ENCODE assay signal across 33 cellular contexts in genomic region chr22:43508489-43508888, GRCh38.
A peak's percentile ranks its signal among the peaks of the same experiment; 100 is the strongest.
DNase-seq lines count a peak whose midpoint lies in the region; ATAC-seq, FAIRE-seq and TF ChIP-seq lines count a peak whose summit lies in the region.
"Had no signal": no experiment of that assay in that cellular context is flagged by ENCODE, and none has a peak within 500 bp of the region (broad histone marks: within the 10 kb centered on the region; RNA-seq: fewer than 3 reads in every experiment).

No MANE protein-coding gene starts in this region.

- H2AFZ ChIP-seq in IMR-90 (replicated peaks; ENCODE audit: low read length, poor library complexity): no peak overlapping the region

- no peak overlapping the region for H3K4ac ChIP-seq in IMR-90 (ENCODE audit: low read depth, low read length)

- H3K14ac ChIP-seq in IMR-90 (replicated peaks; ENCODE audit: low read depth, low read length): no peak overlapping the region

- H2BK20ac ChIP-seq in IMR-90 (ENCODE audit: low read depth, low read length): no peak overlapping the region

- no peak overlapping the region for H3K56ac ChIP-seq in IMR-90 (ENCODE audit: extremely low read depth, insufficient read depth, low read length)

- no peaks in the 10 kb centered on the region for H3K9me1 ChIP-seq in IMR-90 (ENCODE audit: insufficient read depth, low read length)

- no peak overlapping the region for H3K18ac ChIP-seq in IMR-90 (ENCODE audit: low read depth, low read length)

- dilution Hi-C loops in IMR-90 (cut with HindIII; ENCODE audit: low sequenced_read_pairs, unreplicated experiment): no loop called here

- intact Hi-C loops in IMR-90 (cut with micrococcal nuclease): no loop called here
- intact Hi-C loops in CD4-positive, alpha-beta T cell (cut with DNase I, micrococcal nuclease): no loop called here

- no peak overlapping the region for H3K27ac Mint-ChIP-seq in CD4-positive, alpha-beta T cell
- H3K27ac Mint-ChIP-seq: B cell; CD14-positive monocyte; CD4-positive, alpha-beta memory T cell; CD4-positive, CD25-positive, alpha-beta regulatory T cell; CD8-positive, alpha-beta memory T cell; CD8-positive, alpha-beta T cell had no signal

- H3K36me3 ChIP-seq in HEK293 (ENCODE audit: control insufficient read depth in 2 of 2, insufficient read depth in 1 of 2, low read length in 2 of 2): no peaks in the 10 kb centered on the region
- H3K36me3 ChIP-seq in IMR-90 (ENCODE audit: control insufficient read depth, insufficient read depth, low read length): no peaks in the 10 kb centered on the region
- H3K36me3 ChIP-seq: BE2C; BLaER1; BLaER1 treated with 17β-estradiol and CSF1 and Interleukin-3, amounts not matched to agents 10 nM and 100 nM had no signal

- ATAC-seq in IMR-90 (ENCODE audit: low read depth) (no peak), HG03571 (IDR thresholded peaks at IDR 0.05; ENCODE audit: unreplicated experiment) (no peak)
- no peak for ATAC-seq in CD4-positive, alpha-beta T cell (ENCODE audit: poor library complexity)
- ATAC-seq: A549; CD8-positive, alpha-beta T cell had no signal

- H3K4me2 ChIP-seq in IMR-90 (ENCODE audit: low read depth, low read length): no peak overlapping the region
- H3K4me2 ChIP-seq: A549; BLaER1; BLaER1 treated with 17β-estradiol and CSF1 and Interleukin-3, amounts not matched to agents 10 nM and 100 nM had no signal

- no peak for TF ChIP-seq CTCF in HEK293 (tag by site-specific recombination; IDR thresholded peaks at IDR 0.05)
- no peak for TF ChIP-seq CTCF in IMR-90 (conservative IDR thresholded peaks at IDR 0.05; ENCODE audit: low read depth, low read length)
- no peak for TF ChIP-seq CTCF in CD4-positive, alpha-beta T cell (IDR thresholded peaks at IDR 0.05)

- H4K5ac ChIP-seq in IMR-90 (ENCODE audit: low read depth, low read length): no peak overlapping the region

- POLR2A ChIA-PET in HEK293 (lab: Yijun Ruan, JAX): no interaction called here
- POLR2A ChIA-PET in IMR-90 (lab: Charles Lee; ENCODE audit: unreplicated experiment): no interaction called here
- POLR2A ChIA-PET in CD4-positive, alpha-beta T cell (lab: Charles Lee): no interaction called here

- CTCF ChIA-PET in HEK293 (lab: Yijun Ruan, JAX): no interaction called here
- CTCF ChIA-PET in IMR-90 (lab: Yijun Ruan, JAX): no interaction called here
- CTCF ChIA-PET in CD4-positive, alpha-beta T cell (lab: Charles Lee): no interaction called here

- H3K4me1 Mint-ChIP-seq in CD4-positive, alpha-beta T cell (ENCODE audit: low read depth): no peaks in the 10 kb centered on the region
- H3K4me1 Mint-ChIP-seq: B cell; CD14-positive monocyte; CD4-positive, alpha-beta memory T cell; CD4-positive, CD25-positive, alpha-beta regulatory T cell; CD8-positive, alpha-beta memory T cell had no signal

- no TSS peak for BruUV-seq in IMR-90 (replicated peaks; lab: Mats Ljungman, UMichigan)

- H3K4me3 Mint-ChIP-seq in CD4-positive, alpha-beta T cell: no peak overlapping the region
- H3K4me3 Mint-ChIP-seq: B cell; CD14-positive monocyte; CD4-positive, alpha-beta memory T cell; CD4-positive, CD25-positive, alpha-beta regulatory T cell; CD8-positive, alpha-beta memory T cell; CD8-positive, alpha-beta T cell had no signal

- H2AK9ac ChIP-seq in IMR-90 (replicated peaks; ENCODE audit: low read depth, low read length, poor library complexity): no peak overlapping the region

- no peak overlapping the region for H4K8ac ChIP-seq in IMR-90 (ENCODE audit: low read depth in 2 of 2, low read length in 2 of 2)

- H2BK5ac ChIP-seq in IMR-90 (ENCODE audit: low read depth, low read length, poor library complexity, severe bottlenecking): peak overlapping the region; percentile 39

- H3K4me1 ChIP-seq in HEK293 (ENCODE audit: control insufficient read depth, insufficient read depth, low read length) (no peaks in the 10 kb centered on the region), IMR-90 (ENCODE audit: control insufficient read depth, insufficient read depth, low read length) (no peaks in the 10 kb centered on the region)
- H3K4me1 ChIP-seq: A549; BE2C; BLaER1; BLaER1 treated with 17β-estradiol and CSF1 and Interleukin-3, amounts not matched to agents 10 nM and 100 nM; Caco-2 had no signal

- H3K4me3 ChIP-seq in HEK293 (ENCODE audit: low read depth, low read length) (no peak overlapping the region), IMR-90 (ENCODE audit: insufficient read depth, low read depth, low read length) (no peak overlapping the region)
- H3K4me3 ChIP-seq: A549; BLaER1; BLaER1 treated with 17β-estradiol and CSF1 and Interleukin-3, amounts not matched to agents 10 nM and 100 nM had no signal

- no peak overlapping the region for H4K91ac ChIP-seq in IMR-90 (ENCODE audit: insufficient read depth, low read depth, low read length)

- FAIRE-seq in urothelium cell line (lab: Jason Lieb, UNC): peak; percentile 81
- FAIRE-seq: A204.1, A549, D721Med had no signal

- no peak overlapping the region for H2AK5ac ChIP-seq in IMR-90 (ENCODE audit: low read depth, low read length)

- no peaks in the 10 kb centered on the region for H3K79me1 ChIP-seq in IMR-90 (ENCODE audit: low read depth in 1 of 2, low read length in 2 of 2)

- in situ Hi-C loops in IMR-90 (cut with MboI; ENCODE audit: low sequenced_read_pairs): no loop called here

- H2BK120ac ChIP-seq in IMR-90 (ENCODE audit: low read depth, low read length): no peak overlapping the region

- H3K36me3 Mint-ChIP-seq in CD4-positive, alpha-beta T cell (ENCODE audit: low read depth): no peaks in the 10 kb centered on the region
- H3K36me3 Mint-ChIP-seq: CD14-positive monocyte; CD4-positive, alpha-beta memory T cell; CD4-positive, CD25-positive, alpha-beta regulatory T cell; CD8-positive, alpha-beta memory T cell; CD8-positive, alpha-beta T cell had no signal

- H3K9me3 Mint-ChIP-seq in CD4-positive, alpha-beta T cell: no peaks in the 10 kb centered on the region
- H3K9me3 Mint-ChIP-seq: CD4-positive, alpha-beta memory T cell; CD8-positive, alpha-beta memory T cell; CD8-positive, alpha-beta T cell had no signal

- no peak overlapping the region for H2BK15ac ChIP-seq in IMR-90 (ENCODE audit: low read depth, low read length)

- no peaks in the 10 kb centered on the region for H3K27me3 Mint-ChIP-seq in CD4-positive, alpha-beta T cell
- H3K27me3 Mint-ChIP-seq: B cell; CD4-positive, alpha-beta memory T cell had no signal

- H3K27me3 ChIP-seq in IMR-90 (ENCODE audit: control insufficient read depth, insufficient read depth, low read length): no peaks in the 10 kb centered on the region
- H3K27me3 ChIP-seq in CD4-positive, alpha-beta T cell (ENCODE audit: control insufficient read depth, insufficient read depth, low read length): no peaks in the 10 kb centered on the region
- H3K27me3 ChIP-seq: BE2C; BLaER1; BLaER1 treated with 17β-estradiol and CSF1 and Interleukin-3, amounts not matched to agents 10 nM and 100 nM had no signal

- no peaks in the 10 kb centered on the region for H4K20me1 ChIP-seq in IMR-90 (ENCODE audit: insufficient read depth, low read length)
- H4K20me1 ChIP-seq: BLaER1; BLaER1 treated with 17β-estradiol and CSF1 and Interleukin-3, amounts not matched to agents 10 nM and 100 nM had no signal

- no peak overlapping the region for H3K23ac ChIP-seq in IMR-90 (ENCODE audit: low read depth, low read length)

- no peak overlapping the region for H3K9ac ChIP-seq in IMR-90 (ENCODE audit: low read depth, low read length)
- H3K9ac ChIP-seq: BLaER1; BLaER1 treated with 17β-estradiol and CSF1 and Interleukin-3, amounts not matched to agents 10 nM and 100 nM had no signal

- H3K9me3 ChIP-seq in HEK293 (ENCODE audit: control insufficient read depth, insufficient read depth, low read depth, low read length) (no peaks in the 10 kb centered on the region), IMR-90 (ENCODE audit: control insufficient read depth, insufficient read depth, low read length) (peaks cover 21% of the 10 kb centered on the region)
- no peaks in the 10 kb centered on the region for H3K9me3 ChIP-seq in CD4-positive, alpha-beta T cell (ENCODE audit: control insufficient read depth, low read length)
- H3K9me3 ChIP-seq: A549; BE2C; BLaER1; BLaER1 treated with 17β-estradiol and CSF1 and Interleukin-3, amounts not matched to agents 10 nM and 100 nM; Caco-2 had no signal

- TF ChIP-seq RAD21 in IMR-90 (IDR thresholded peaks at IDR 0.05; ENCODE audit: low read length): no peak

- no peak for TF ChIP-seq POLR2A in IMR-90 (IDR thresholded peaks at IDR 0.05; ENCODE audit: low read depth, low read length)

- no peak overlapping the region for H3K27ac ChIP-seq in HEK293 (ENCODE audit: extremely low read depth, low read depth, low read length)
- no peak overlapping the region for H3K27ac ChIP-seq in IMR-90 (ENCODE audit: insufficient read depth, low read length)
- H3K27ac ChIP-seq in CD4-positive, alpha-beta T cell (ENCODE audit: low read depth, low read length): no peak overlapping the region
- H3K27ac ChIP-seq: 22Rv1; A549; BLaER1; BLaER1 treated with 17β-estradiol and CSF1 and Interleukin-3, amounts not matched to agents 10 nM and 100 nM; C4-2B had no signal

- DNase-seq in IMR-90 (no peak), urothelium cell line (ENCODE audit: low spot score) (no peak), NCI-H345 (lab: John Stamatoyannopoulos, UW) (no peak)
- DNase-seq in CD4-positive, alpha-beta T cell: no peak
- DNase-seq: 8988T; ACHN; AML-193; BE2C; C1 segment of cervical spinal cord; Caco-2; Calu3; CD4-positive, alpha-beta memory T cell; CD4-positive, CD25-positive, alpha-beta regulatory T cell; CD8-positive, alpha-beta memory T cell; CD8-positive, alpha-beta T cell; COR-L47; DMS 273 treated with DMSO at 0.1 percent for 48 hours; DMS153; DMS79; DMS79 treated with DMSO at 0.1 percent for 48 hours; DND-41; EL had no signal

TF ChIP-seq in HEK293, 187 proteins besides CTCF, POLR2A, EP300 and RAD21 (continues in another document):
- TF ChIP-seq FEZF1 (tag by site-specific recombination; IDR thresholded peaks at IDR 0.05): no peak
- peak; percentile 84 for TF ChIP-seq ZBTB17 (tag by site-specific recombination; IDR thresholded peaks at IDR 0.05)
- peak; percentile 84 for TF ChIP-seq ZNF366 (tag by site-specific recombination; conservative IDR thresholded peaks at IDR 0.05)

TF ChIP-seq in IMR-90, 13 proteins besides CTCF, POLR2A, EP300 and RAD21:
- no peak for TF ChIP-seq CHD1 (IDR thresholded peaks at IDR 0.05; ENCODE audit: low read depth, low read length)
- no peak for TF ChIP-seq CEBPB (IDR thresholded peaks at IDR 0.05; ENCODE audit: low read depth, low read length)
- TF ChIP-seq FOS (IDR thresholded peaks at IDR 0.05; ENCODE audit: low read depth, low read length): no peak
- no peak for TF ChIP-seq MAFK (IDR thresholded peaks at IDR 0.05; ENCODE audit: low read depth, low read length)
- TF ChIP-seq, protein P1, sequence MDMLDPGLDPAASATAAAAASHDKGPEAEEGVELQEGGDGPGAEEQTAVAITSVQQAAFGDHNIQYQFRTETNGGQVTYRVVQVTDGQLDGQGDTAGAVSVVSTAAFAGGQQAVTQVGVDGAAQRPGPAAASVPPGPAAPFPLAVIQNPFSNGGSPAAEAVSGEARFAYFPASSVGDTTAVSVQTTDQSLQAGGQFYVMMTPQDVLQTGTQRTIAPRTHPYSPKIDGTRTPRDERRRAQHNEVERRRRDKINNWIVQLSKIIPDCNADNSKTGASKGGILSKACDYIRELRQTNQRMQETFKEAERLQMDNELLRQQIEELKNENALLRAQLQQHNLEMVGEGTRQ (IDR thresholded peaks at IDR 0.05; ENCODE audit: low read depth, low read length): no peak
TF ChIP-seq in IMR-90: peak in this region for 0.
